8 cellular contexts compared by ENCODE assay signal in genomic region chr3:87227104-87227834, GRCh38. TPM values are rescaled to one million over a fixed set of nuclear protein-coding genes. Genes with fewer than 3 reads are reported as not detected.
DNase-seq lines count a peak whose midpoint lies in the region; ATAC-seq and TF ChIP-seq lines count a peak whose summit lies in the region.

A gene with protein sequence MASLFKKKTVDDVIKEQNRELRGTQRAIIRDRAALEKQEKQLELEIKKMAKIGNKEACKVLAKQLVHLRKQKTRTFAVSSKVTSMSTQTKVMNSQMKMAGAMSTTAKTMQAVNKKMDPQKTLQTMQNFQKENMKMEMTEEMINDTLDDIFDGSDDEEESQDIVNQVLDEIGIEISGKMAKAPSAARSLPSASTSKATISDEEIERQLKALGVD (plus strand): TSS chr3:87227309. CDS start chr3:87227523, 214 bp downstream.

- peak within 1 kb of the TSS; percentile 98 for H3K4me3 Mint-ChIP-seq in type B pancreatic cell

- ATAC-seq in GM18498 (IDR thresholded peaks at IDR 0.05; ENCODE audit: unreplicated experiment), result peak; percentile 96
- peak; percentile 95 for ATAC-seq in HG02885 (IDR thresholded peaks at IDR 0.05; ENCODE audit: poor library complexity, unreplicated experiment)
- peak; percentile 97 to 99 (median 99) for ATAC-seq in heart right ventricle

- peak within 1 kb of the TSS; percentile 100 for H3K27ac Mint-ChIP-seq in type B pancreatic cell

- H3K9me3 Mint-ChIP-seq in type B pancreatic cell, result no peaks in the 10 kb centered on the region

- H3K4me1 ChIP-seq in heart right ventricle, result peaks cover 0 to 42% (median 26%) of the 10 kb centered on the region in 9 donors

- peak within 1 kb of the TSS; percentile 70 to 97 (median 92) for H3K27ac ChIP-seq in heart right ventricle

- TF ChIP-seq CTCF in heart right ventricle (IDR thresholded peaks at IDR 0.05) (no peak), type B pancreatic cell (conservative IDR thresholded peaks at IDR 0.05) (no peak)

- no peaks in the 10 kb centered on the region for H3K36me3 ChIP-seq in heart right ventricle

- H3K9me3 ChIP-seq in heart right ventricle, result no peaks in the 10 kb centered on the region

- peaks cover 5% of the 10 kb centered on the region for H3K36me3 Mint-ChIP-seq in type B pancreatic cell

- 0% methylated on average over 59 of the region's 59 CpGs for WGBS in heart right ventricle, 2 donors

- H3K27me3 Mint-ChIP-seq in type B pancreatic cell, result peaks cover 13% of the 10 kb centered on the region

- peaks cover 0 to 5% (median 0%) of the 10 kb centered on the region in 7 donors for H3K27me3 ChIP-seq in heart right ventricle

- peak within 1 kb of the TSS; percentile 71 to 100 (median 96) for H3K4me3 ChIP-seq in heart right ventricle

- DNase-seq in NCI-H1694 (lab: John Stamatoyannopoulos, UW) (peak; percentile 23), amniotic epithelial cell (ENCODE audit: low read depth) (peak; percentile 85), heart right ventricle (peak; percentile 93 to 95), posterior cingulate gyrus (peak; percentile 85 to 99 (median 90)), type B pancreatic cell (ENCODE audit: extremely low spot score, unreplicated experiment) (peak; percentile 93)

- H3K4me1 Mint-ChIP-seq in type B pancreatic cell (ENCODE audit: unreplicated experiment), result peaks cover 19% of the 10 kb centered on the region

- intact Hi-C loops in T-helper 1 cell treated with Interleukin-12 subunit alpha and Interleukin-12 subunit beta and Interleukin-4 antibody, amounts not matched to agents 30 ng/mL and 1 ng/mL, for 36 hours (cut with micrococcal nuclease), result loop anchor here (1.0 to 5.0 kb wide), 5 partner anchors 34 to 922 kb away; partner anchors contain the start of genes C3orf38, CGGBP1 and ZNF654
- intact Hi-C loops in heart right ventricle (cut with DNase I) (no loop called here), posterior cingulate gyrus (cut with DNase I) (loop anchor here (10.0 kb wide), 1 partner anchor 142 kb away; no protein-coding TSS in a partner anchor)

RNA-seq across cellular contexts. Expression of the gene that starts here (rescaled TPM):
- 24.0 and 26.6 TPM in 2 replicates for total RNA-seq in T-helper 1 cell treated with Interleukin-12 subunit alpha and Interleukin-12 subunit beta and Interleukin-4 antibody, amounts not matched to agents 30 ng/mL and 1 ng/mL, for 36 hours
- 10 to 100 TPM; 32.1 to 43.7 (median 36.0) TPM for total RNA-seq in heart right ventricle
- 10 to 100 TPM; 10.8 to 18.0 TPM for polyA plus RNA-seq in heart right ventricle
- 29.0 and 36.8 TPM in 2 replicates for total RNA-seq in type B pancreatic cell (ENCODE audit: low replicate concordance)

Comparison
In these comparisons a context has a peak if more than half of its experiments do, and no peak if none do; other contexts are left out.
1. Peak in every context shown above with its lines: DNase-seq, ATAC-seq, H3K4me3 ChIP-seq and H3K27ac ChIP-seq.
2. DNase-seq: peak in every context shown above with its lines; median percentile 94 in heart right ventricle; 93 in type B pancreatic cell; 90 in posterior cingulate gyrus; 85 in amniotic epithelial cell; 23 in NCI-H1694.
3. intact Hi-C loops: an anchor here in T-helper 1 cell treated with Interleukin-12 subunit alpha and Interleukin-12 subunit beta and Interleukin-4 antibody, amounts not matched to agents 30 ng/mL and 1 ng/mL, for 36 hours (1.0 to 5.0 kb wide) and posterior cingulate gyrus (10.0 kb wide); none called in heart right ventricle.